In the genomic region with DNA sequence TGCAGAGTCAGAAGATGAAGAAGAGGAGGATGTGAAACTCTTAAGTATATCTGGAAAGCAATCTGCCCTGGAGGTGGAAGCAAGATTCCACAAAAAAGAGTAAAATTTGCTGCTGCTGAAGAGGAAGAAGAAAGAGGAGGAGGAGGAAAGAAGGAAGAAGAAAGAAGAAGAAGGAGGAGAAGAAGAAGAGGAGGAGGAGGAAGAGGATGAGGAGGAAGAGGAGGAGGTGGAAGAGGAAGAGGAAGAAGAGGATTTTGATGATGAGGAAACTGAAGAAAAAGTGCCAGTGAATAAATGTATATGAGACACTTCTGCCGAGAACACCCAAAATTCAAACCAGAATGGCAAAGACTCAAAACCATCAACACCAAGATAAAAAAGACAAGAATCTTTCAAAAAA, we compare ENCODE assay signal across 22 cellular contexts.
"Had no signal": no experiment of that assay in that cellular context is flagged by ENCODE, and none has a peak within 500 bp of the region (broad histone marks: within the 10 kb centered on the region; RNA-seq: fewer than 3 reads in every experiment).

No MANE protein-coding gene starts in this region.

- H3K4me3 ChIP-seq: left ventricle myocardium inferior, lung, mucosa of descending colon, ovary, right atrium auricular region, right lobe of liver, stomach, testis, thyroid gland, transverse colon, upper lobe of left lung, vagina had no signal

- H3K9me3 ChIP-seq: mucosa of descending colon, ovary, right atrium auricular region, right lobe of liver, testis, thyroid gland, transverse colon, upper lobe of left lung, vagina had no signal

- ATAC-seq: mucosa of descending colon; naive thymus-derived CD4-positive, alpha-beta T cell; natural killer cell treated with Interleukin-12 subunit alpha and Interleukin-12 subunit beta and Interleukin-15 and Interleukin-18, amount 100 ng/mL, for 72 hours; right lobe of liver; stimulated activated naive B cell treated with anti-CD40 and anti-IgM and Interleukin-4, amounts not matched to agents 10 μg/mL and 1 μg/mL and 100 μg/mL, for 72 hours; stimulated activated naive CD8-positive, alpha-beta T cell treated with anti-CD3 and anti-CD28 coated beads, Interleukin-15, Interleukin-2, amounts not matched to agents 100 U/mL and 50 U/mL, for 24 hours had no signal

- H3K36me3 ChIP-seq: left ventricle myocardium inferior, ovary, right atrium auricular region, right lobe of liver, stomach, thyroid gland, transverse colon, upper lobe of left lung, vagina had no signal

- DNase-seq: islet precursor cell; left ventricle myocardium inferior; midbrain; mucosa of descending colon; naive thymus-derived CD4-positive, alpha-beta T cell; ovary; right lobe of liver; stimulated activated CD4-positive, alpha-beta T cell treated with anti-CD3 and anti-CD28 coated beads, Interleukin-12 subunit alpha, Interleukin-12 subunit beta, amount 100 ng/mL, for 4 hours; stimulated activated CD4-positive, alpha-beta T cell treated with anti-CD3 and anti-CD28 coated beads, Interleukin-15, amount 100 ng/mL, for 24 hours; stimulated activated CD4-positive, alpha-beta T cell treated with anti-CD3 and anti-CD28 coated beads, Interleukin-2, amount 100 ng/mL, for 24 hours; stimulated activated CD4-positive, alpha-beta T cell treated with anti-CD3 and anti-CD28 coated beads, Interleukin-4, amount 100 ng/mL, for 1 hour; stimulated activated naive B cell treated with anti-CD40 and anti-IgM and Interleukin-4, amounts not matched to agents 10 μg/mL and 1 μg/mL and 100 μg/mL, for 72 hours; stimulated activated naive CD8-positive, alpha-beta T cell treated with anti-CD3 and anti-CD28 coated beads, Interleukin-15, Interleukin-2, amounts not matched to agents 100 U/mL and 50 U/mL, for 24 hours; stomach; testis; thyroid gland; transverse colon; upper lobe of left lung had no signal

- H3K27ac ChIP-seq: left ventricle myocardium inferior, ovary, right atrium auricular region, right lobe of liver, stomach, testis, transverse colon, upper lobe of left lung, vagina had no signal

- H3K27me3 ChIP-seq: ovary, right atrium auricular region, right lobe of liver, stomach, testis, thyroid gland, transverse colon, upper lobe of left lung, vagina had no signal

- H3K4me1 ChIP-seq: left ventricle myocardium inferior, right atrium auricular region, right lobe of liver, stomach, testis, transverse colon, upper lobe of left lung, vagina had no signal
